22 cellular contexts compared by ENCODE assay signal in the genomic region with DNA sequence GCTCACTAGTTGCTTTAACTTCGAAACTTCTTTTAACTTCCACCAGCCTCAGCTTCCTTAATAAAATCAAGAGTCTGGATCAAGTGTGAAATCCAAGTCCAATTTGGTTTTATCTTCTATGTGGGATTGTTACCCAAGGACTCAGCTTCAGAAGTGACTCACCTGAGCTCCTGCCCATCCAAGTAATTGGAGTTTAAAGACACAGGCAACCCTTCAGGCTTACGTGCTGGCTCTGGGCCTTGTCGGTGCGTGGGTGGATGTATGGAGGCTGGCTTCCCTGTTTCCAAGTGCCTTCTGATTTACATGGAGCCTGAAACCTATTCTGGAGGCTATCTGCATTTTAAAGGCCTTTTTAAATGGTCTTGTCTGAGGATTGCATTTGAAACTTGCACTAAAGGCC.
DNase-seq lines count a peak whose midpoint lies in the region; ATAC-seq and TF ChIP-seq lines count a peak whose summit lies in the region.
"Had no signal": no experiment of that assay in that cellular context is flagged by ENCODE, and none has a peak within 500 bp of the region (broad histone marks: within the 10 kb centered on the region; RNA-seq: fewer than 3 reads in every experiment).

No MANE protein-coding gene starts in this region.

- H3K9ac ChIP-seq in BLaER1 (no peak overlapping the region), colonic mucosa (ENCODE audit: low read depth in 2 of 2, low read length in 2 of 2) (no peak overlapping the region), mesenchymal stem cell (ENCODE audit: low read length) (no peak overlapping the region)
- H3K9ac ChIP-seq: neural progenitor cell had no signal

- H3K9me3 ChIP-seq in BLaER1: no peaks in the 10 kb centered on the region
- H3K9me3 ChIP-seq in MG63: no peaks in the 10 kb centered on the region
- no peaks in the 10 kb centered on the region for H3K9me3 ChIP-seq in colonic mucosa
- H3K9me3 ChIP-seq in mesenchymal stem cell (ENCODE audit: control insufficient read depth, low read length): no peaks in the 10 kb centered on the region
- H3K9me3 ChIP-seq: heart left ventricle, SJSA1, testis had no signal

- DNase-seq in MG63 (peak; percentile 72), colonic mucosa (peak; percentile 6), mesenchymal stem cell (no peak)
- no peak for DNase-seq in stimulated activated naive CD8-positive, alpha-beta T cell treated with anti-CD3 and anti-CD28 coated beads, Interleukin-15, Interleukin-2, amounts not matched to agents 100 U/mL and 50 U/mL, for 24 hours
- no peak for DNase-seq in activated CD4-positive, alpha-beta T cell treated with anti-CD3 and anti-CD28 coated beads, Interleukin-2, amount 50 U/mL, for 1 hour
- DNase-seq in activated effector memory CD4-positive, alpha-beta T cell treated with Interleukin-2 at 50 U/mL for 16 hours: no peak
- DNase-seq: activated B cell treated with CpG ODN at 0.5 μM for 24 hours; CD8-positive, alpha-beta T cell; cerebellar nuclear complex; effector memory CD8-positive, alpha-beta T cell; H7; heart left ventricle; NCI-H1092; NCI-H2081 treated with DMSO at 0.1 percent for 48 hours; NCI-H526 treated with DMSO at 0.1 percent for 48 hours; stimulated activated CD4-positive, alpha-beta T cell treated with anti-CD3 and anti-CD28 coated beads, Interleukin-12 subunit alpha, Interleukin-12 subunit beta, amount 100 ng/mL, for 4 hours; testis had no signal

- H2AK5ac ChIP-seq in mesenchymal stem cell (ENCODE audit: low read length, severe bottlenecking): peak overlapping the region; percentile 69

- intact Hi-C loops in colonic mucosa (cut with DNase I): no loop called here

- no peak overlapping the region for H2BK15ac ChIP-seq in mesenchymal stem cell (ENCODE audit: low read depth, poor library complexity, severe bottlenecking)

- no peak overlapping the region for H3K4me3 ChIP-seq in BLaER1
- H3K4me3 ChIP-seq in MG63: no peak overlapping the region
- H3K4me3 ChIP-seq in colonic mucosa: no peak overlapping the region
- H3K4me3 ChIP-seq in mesenchymal stem cell (ENCODE audit: insufficient read depth in 1 of 2, low read depth in 1 of 2, low read length in 2 of 2): no peak overlapping the region
- H3K4me3 ChIP-seq: heart left ventricle, neural progenitor cell, SJSA1, testis had no signal

- no peak for TF ChIP-seq CTCF in colonic mucosa (IDR thresholded peaks at IDR 0.05)

- no peak overlapping the region for H4K91ac ChIP-seq in mesenchymal stem cell (ENCODE audit: low read length)

- peak overlapping the region in 1 of 2 experiments; percentile 59 for H2BK12ac ChIP-seq in mesenchymal stem cell (ENCODE audit: low read length in 2 of 2)

- no peak overlapping the region for H2BK120ac ChIP-seq in mesenchymal stem cell (ENCODE audit: low read depth, low read length)

- peak overlapping the region in 1 of 2 experiments; percentile 89 for H3K18ac ChIP-seq in mesenchymal stem cell (ENCODE audit: low read depth in 1 of 2, low read length in 2 of 2)

- H2BK5ac ChIP-seq in mesenchymal stem cell (ENCODE audit: low read depth, low read length, poor library complexity, severe bottlenecking): no peak overlapping the region

- no peak overlapping the region for H2AFZ ChIP-seq in mesenchymal stem cell (ENCODE audit: low read depth, low read length)
- H2AFZ ChIP-seq: neural progenitor cell had no signal

- H3K27ac ChIP-seq in BLaER1: no peak overlapping the region
- no peak overlapping the region for H3K27ac ChIP-seq in colonic mucosa
- no peak overlapping the region for H3K27ac ChIP-seq in mesenchymal stem cell (ENCODE audit: low read length, poor library complexity, severe bottlenecking)
- H3K27ac ChIP-seq: heart left ventricle, HL-60, neural progenitor cell, testis had no signal

- no peak overlapping the region for H3K23ac ChIP-seq in mesenchymal stem cell (ENCODE audit: low read length in 2 of 2)

- WGBS in mesenchymal stem cell: 95% methylated on average over 4 of the region's 4 CpGs

- H3K36me3 ChIP-seq in BLaER1 (no peaks in the 10 kb centered on the region), MG63 (no peaks in the 10 kb centered on the region), colonic mucosa (no peaks in the 10 kb centered on the region), mesenchymal stem cell (ENCODE audit: control insufficient read depth in 1 of 2, insufficient read depth in 2 of 2, low read depth in 1 of 2, low read length in 2 of 2) (no peaks in the 10 kb centered on the region)
- H3K36me3 ChIP-seq: heart left ventricle, neural progenitor cell, SJSA1 had no signal

- H3K79me1 ChIP-seq in mesenchymal stem cell (replicated peaks; ENCODE audit: low read length, poor library complexity, severe bottlenecking): no peaks in the 10 kb centered on the region

- no peak overlapping the region for H3K14ac ChIP-seq in mesenchymal stem cell (ENCODE audit: low read length in 2 of 2)

- no peak for ATAC-seq in stimulated activated naive CD8-positive, alpha-beta T cell treated with anti-CD3 and anti-CD28 coated beads, Interleukin-15, Interleukin-2, amounts not matched to agents 100 U/mL and 50 U/mL, for 24 hours
- ATAC-seq in GM19452 (IDR thresholded peaks at IDR 0.05; ENCODE audit: unreplicated experiment): no peak
- ATAC-seq: CD8-positive, alpha-beta T cell; effector memory CD8-positive, alpha-beta T cell; heart left ventricle had no signal

- H4K20me1 ChIP-seq in BLaER1: no peaks in the 10 kb centered on the region

- H3K27me3 ChIP-seq in BLaER1 (0 out of 2 replicates have a peak, but pooled peaks cover 6% of the 10 kb centered on the region), MG63 (no peaks in the 10 kb centered on the region), colonic mucosa (no peaks in the 10 kb centered on the region), mesenchymal stem cell (ENCODE audit: control insufficient read depth in 1 of 2, insufficient read depth in 1 of 2, low read length in 2 of 2) (no peaks in the 10 kb centered on the region)
- H3K27me3 ChIP-seq: heart left ventricle, neural progenitor cell, SJSA1, testis had no signal

- peaks cover 76% of the 10 kb centered on the region for H3K4me1 ChIP-seq in BLaER1
- no peaks in the 10 kb centered on the region for H3K4me1 ChIP-seq in colonic mucosa
- peaks cover 7% of the 10 kb centered on the region for H3K4me1 ChIP-seq in mesenchymal stem cell (ENCODE audit: control insufficient read depth, insufficient read depth, low read depth, low read length)
- H3K4me1 ChIP-seq: testis had no signal

- H3K4me2 ChIP-seq in BLaER1 (peak overlapping the region; percentile 75; the same call in 1 of the 2 replicates), mesenchymal stem cell (ENCODE audit: low read length, poor library complexity, severe bottlenecking) (no peak overlapping the region)
- H3K4me2 ChIP-seq: neural progenitor cell had no signal

- H4K8ac ChIP-seq in mesenchymal stem cell (ENCODE audit: low read length): no peak overlapping the region

- peak overlapping the region in 1 of 2 experiments; percentile 11 for H3K4ac ChIP-seq in mesenchymal stem cell (ENCODE audit: low read depth in 1 of 2, low read length in 2 of 2)

Comparison
In these comparisons a context has a peak if more than half of its experiments do, and no peak if none do; other contexts are left out.
1. DNase-seq: peak in MG63 (single experiment) and colonic mucosa (single experiment); none in mesenchymal stem cell (single experiment), stimulated activated naive CD8-positive, alpha-beta T cell treated with anti-CD3 and anti-CD28 coated beads, Interleukin-15, Interleukin-2, amounts not matched to agents 100 U/mL and 50 U/mL, for 24 hours (single experiment), activated CD4-positive, alpha-beta T cell treated with anti-CD3 and anti-CD28 coated beads, Interleukin-2, amount 50 U/mL, for 1 hour (single experiment) and activated effector memory CD4-positive, alpha-beta T cell treated with Interleukin-2 at 50 U/mL for 16 hours (single experiment).